ENCODE assay signal across 8 cellular contexts in the genomic region with DNA sequence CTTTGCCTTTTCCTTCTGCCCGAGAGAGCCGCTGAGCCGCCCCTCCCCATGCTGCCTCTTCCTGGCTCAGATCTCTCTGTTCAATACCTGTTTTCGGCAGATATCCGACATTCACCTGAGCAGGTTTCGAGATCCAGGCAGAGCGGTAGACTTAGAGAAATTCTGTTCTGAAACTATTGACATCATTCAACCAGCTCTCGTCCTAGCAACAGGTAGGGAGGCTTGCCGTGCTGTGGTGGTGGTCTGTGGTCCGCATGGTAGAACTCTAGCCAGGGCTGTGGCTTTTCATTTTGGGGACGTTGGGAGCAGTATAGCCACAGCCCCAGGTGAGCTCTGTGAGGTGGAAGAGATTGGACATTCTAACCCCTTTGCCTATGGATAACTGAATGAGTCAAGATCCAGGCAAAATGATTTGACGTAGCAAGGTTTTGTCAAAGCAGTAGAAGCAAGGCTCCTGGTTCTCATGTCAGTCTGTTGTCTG. TPM values are rescaled to one million over a fixed set of nuclear protein-coding genes. Genes with fewer than 3 reads are reported as not detected.
DNase-seq lines count a peak whose midpoint lies in the region; ATAC-seq and TF ChIP-seq lines count a peak whose summit lies in the region.

No MANE protein-coding gene starts in this region.

- no peak for TF ChIP-seq CTCF in cardiac fibroblast (IDR thresholded peaks at IDR 0.05; ENCODE audit: low read depth, low read length)
- no peak for TF ChIP-seq CTCF in upper lobe of left lung (IDR thresholded peaks at IDR 0.05)

- no peak for TF ChIP-seq EP300 in upper lobe of left lung (IDR thresholded peaks at IDR 0.05)

- no peaks in the 10 kb centered on the region for H3K27me3 Mint-ChIP-seq in activated T-cell treated with anti-CD3 and anti-CD28 coated beads, Interleukin-2, amount 50 U/mL, for 4 hours (ENCODE audit: low read depth)

- H3K36me3 ChIP-seq in upper lobe of left lung, result peaks cover under 1 to 35% (median 22%) of the 10 kb centered on the region in 4 donors

- H3K4me3 ChIP-seq in cardiac fibroblast (replicated peaks in 1 of 2; ENCODE audit: low read depth in 2 of 2, low read length in 2 of 2) (peak overlapping the region; percentile 64 to 72), upper lobe of left lung (peak overlapping the region; percentile 67 to 97 (median 70))

- ATAC-seq in activated T-cell treated with anti-CD3 and anti-CD28 coated beads, Interleukin-2, amount 50 U/mL, for 4 hours, result peak; percentile 9 to 15
- ATAC-seq in upper lobe of left lung (ENCODE audit: low FRiP score in 2 of 2), result no peak
- ATAC-seq in HG02759 (IDR thresholded peaks at IDR 0.05; ENCODE audit: unreplicated experiment), result no peak

- 12 to 22% methylated on average over 8 to 12 of the region's 12 CpGs for WGBS in upper lobe of left lung, 2 donors

- no peaks in the 10 kb centered on the region for H3K9me3 ChIP-seq in upper lobe of left lung

- no peak for DNase-seq in activated T-cell treated with anti-CD3 and anti-CD28 coated beads, Interleukin-2, amount 50 U/mL, for 4 hours
- DNase-seq in activated T-cell treated with anti-CD3 and anti-CD28 coated beads for 4 hours, result no peak
- peak; percentile 28 for DNase-seq in NAMALWA (ENCODE audit: low spot score)
- DNase-seq in cardiac fibroblast (ENCODE audit: low read depth in 2 of 2), result no peak
- peak; percentile 8 for DNase-seq in medulla oblongata (ENCODE audit: extremely low spot score)
- DNase-seq in upper lobe of left lung, result no peak
- DNase-seq in D341Med (ENCODE audit: low spot score), result no peak

- peak overlapping the region; percentile 89 for H3K4me3 Mint-ChIP-seq in activated T-cell treated with anti-CD3 and anti-CD28 coated beads, Interleukin-2, amount 50 U/mL, for 4 hours

- peaks cover 21% of the 10 kb centered on the region for H3K4me1 Mint-ChIP-seq in activated T-cell treated with anti-CD3 and anti-CD28 coated beads, Interleukin-2, amount 50 U/mL, for 4 hours (ENCODE audit: low read depth)

- H3K36me3 Mint-ChIP-seq in activated T-cell treated with anti-CD3 and anti-CD28 coated beads, Interleukin-2, amount 50 U/mL, for 4 hours (ENCODE audit: insufficient read depth), result peaks cover 12% of the 10 kb centered on the region

- H3K4me1 ChIP-seq in upper lobe of left lung, result peaks cover 4 to 19% (median 15%) of the 10 kb centered on the region in 4 donors

- no peaks in the 10 kb centered on the region for H3K27me3 ChIP-seq in upper lobe of left lung

- TF ChIP-seq POLR2A in upper lobe of left lung (IDR thresholded peaks at IDR 0.05), result no peak

- no peaks in the 10 kb centered on the region for H3K9me3 Mint-ChIP-seq in activated T-cell treated with anti-CD3 and anti-CD28 coated beads, Interleukin-2, amount 50 U/mL, for 4 hours

- peak overlapping the region; percentile 83 to 93 (median 89) for H3K27ac ChIP-seq in upper lobe of left lung

RNA-seq across cellular contexts. Expression of gene TMEM62, which starts 0.8 kb away (rescaled TPM):
- total RNA-seq in activated T-cell treated with anti-CD3 and anti-CD28 coated beads, Interleukin-2, amount 50 U/mL, for 4 hours, result 10 to 100 TPM in 1 of 3 donors, 1 to 10 TPM in 2; 7.9 to 10.5 (median 9.4) TPM
- total RNA-seq in upper lobe of left lung, result 10 to 100 TPM; 20.9 to 45.1 (median 25.1) TPM

RNA-seq across cellular contexts. Expression of gene UBR1, which starts 28.4 kb away (rescaled TPM):
- 10 to 100 TPM; 23.5 to 27.8 (median 24.8) TPM for total RNA-seq in activated T-cell treated with anti-CD3 and anti-CD28 coated beads, Interleukin-2, amount 50 U/mL, for 4 hours
- 10 to 100 TPM; 23.7 to 49.2 (median 27.2) TPM for total RNA-seq in upper lobe of left lung

RNA-seq across cellular contexts. Expression of gene CCNDBP1, which starts 51.0 kb away (rescaled TPM):
- total RNA-seq in activated T-cell treated with anti-CD3 and anti-CD28 coated beads, Interleukin-2, amount 50 U/mL, for 4 hours, result 10 to 100 TPM; 34.9 to 35.9 (median 35.5) TPM
- 100 to 1,000 TPM in 2 of 6 donors, 10 to 100 TPM in 4; 56.1 to 117 (median 95.5) TPM for total RNA-seq in upper lobe of left lung

Comparison
In these comparisons a context has a peak if more than half of its experiments do, and no peak if none do; other contexts are left out.
1. ATAC-seq: peak in activated T-cell treated with anti-CD3 and anti-CD28 coated beads, Interleukin-2, amount 50 U/mL, for 4 hours (2 of 2); none in upper lobe of left lung (0 of 2) and HG02759 (single experiment).
2. DNase-seq: peak in NAMALWA (single experiment) and medulla oblongata (single experiment); none in activated T-cell treated with anti-CD3 and anti-CD28 coated beads, Interleukin-2, amount 50 U/mL, for 4 hours (single experiment), activated T-cell treated with anti-CD3 and anti-CD28 coated beads for 4 hours (single experiment), cardiac fibroblast (0 of 2), upper lobe of left lung (0 of 2) and D341Med (single experiment).